Comparison of ENCODE assay signal across 1 cellular context in the genomic region with DNA sequence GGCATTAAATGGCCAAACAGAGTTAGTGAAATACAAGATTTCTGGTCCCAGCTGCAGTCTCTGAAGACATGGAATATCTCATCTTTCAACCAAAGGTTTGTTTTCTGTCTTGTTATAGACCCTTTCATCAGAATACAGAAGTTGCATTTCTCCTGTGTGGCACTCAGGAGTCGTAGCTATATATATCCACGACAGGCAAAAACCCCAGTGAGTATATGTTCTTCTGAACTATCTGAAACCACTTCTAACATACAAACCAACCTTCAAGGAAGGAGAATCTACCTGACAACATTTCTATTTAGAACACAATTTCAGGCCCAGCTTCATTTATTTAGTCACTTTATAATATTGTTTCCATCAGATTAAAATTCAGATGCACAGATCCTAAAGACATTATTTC.
TF ChIP-seq lines count a peak whose summit lies in the region.

No MANE protein-coding gene starts in this region.

TF ChIP-seq in SK-N-SH treated with all-trans-retinoic acid at 6 μM for 48 hours, 23 proteins besides CTCF, POLR2A, EP300 and RAD21:
- TF ChIP-seq BACH2 (CRISPR knock-in tag; IDR thresholded peaks at IDR 0.05; ENCODE audit: borderline replicate concordance) = no peak
- TF ChIP-seq, protein P1, sequence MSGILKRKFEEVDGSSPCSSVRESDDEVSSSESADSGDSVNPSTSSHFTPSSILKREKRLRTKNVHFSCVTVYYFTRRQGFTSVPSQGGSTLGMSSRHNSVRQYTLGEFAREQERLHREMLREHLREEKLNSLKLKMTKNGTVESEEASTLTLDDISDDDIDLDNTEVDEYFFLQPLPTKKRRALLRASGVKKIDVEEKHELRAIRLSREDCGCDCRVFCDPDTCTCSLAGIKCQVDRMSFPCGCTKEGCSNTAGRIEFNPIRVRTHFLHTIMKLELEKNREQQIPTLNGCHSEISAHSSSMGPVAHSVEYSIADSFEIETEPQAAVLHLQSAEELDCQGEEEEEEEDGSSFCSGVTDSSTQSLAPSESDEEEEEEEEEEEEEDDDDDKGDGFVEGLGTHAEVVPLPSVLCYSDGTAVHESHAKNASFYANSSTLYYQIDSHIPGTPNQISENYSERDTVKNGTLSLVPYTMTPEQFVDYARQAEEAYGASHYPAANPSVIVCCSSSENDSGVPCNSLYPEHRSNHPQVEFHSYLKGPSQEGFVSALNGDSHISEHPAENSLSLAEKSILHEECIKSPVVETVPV (CRISPR knock-in tag; IDR thresholded peaks at IDR 0.05) = no peak
- TF ChIP-seq ISL1 (CRISPR knock-in tag; IDR thresholded peaks at IDR 0.05) = no peak
- no peak for TF ChIP-seq ZNF8 (CRISPR knock-in tag; IDR thresholded peaks at IDR 0.05)
- TF ChIP-seq ZNF565 (CRISPR knock-in tag; conservative IDR thresholded peaks at IDR 0.05; ENCODE audit: low read depth) = no peak
- no peak for TF ChIP-seq ZFP3 (CRISPR knock-in tag; IDR thresholded peaks at IDR 0.05)
- no peak for TF ChIP-seq TCF4 (CRISPR knock-in tag; IDR thresholded peaks at IDR 0.05; ENCODE audit: borderline replicate concordance)
- TF ChIP-seq, protein P2, sequence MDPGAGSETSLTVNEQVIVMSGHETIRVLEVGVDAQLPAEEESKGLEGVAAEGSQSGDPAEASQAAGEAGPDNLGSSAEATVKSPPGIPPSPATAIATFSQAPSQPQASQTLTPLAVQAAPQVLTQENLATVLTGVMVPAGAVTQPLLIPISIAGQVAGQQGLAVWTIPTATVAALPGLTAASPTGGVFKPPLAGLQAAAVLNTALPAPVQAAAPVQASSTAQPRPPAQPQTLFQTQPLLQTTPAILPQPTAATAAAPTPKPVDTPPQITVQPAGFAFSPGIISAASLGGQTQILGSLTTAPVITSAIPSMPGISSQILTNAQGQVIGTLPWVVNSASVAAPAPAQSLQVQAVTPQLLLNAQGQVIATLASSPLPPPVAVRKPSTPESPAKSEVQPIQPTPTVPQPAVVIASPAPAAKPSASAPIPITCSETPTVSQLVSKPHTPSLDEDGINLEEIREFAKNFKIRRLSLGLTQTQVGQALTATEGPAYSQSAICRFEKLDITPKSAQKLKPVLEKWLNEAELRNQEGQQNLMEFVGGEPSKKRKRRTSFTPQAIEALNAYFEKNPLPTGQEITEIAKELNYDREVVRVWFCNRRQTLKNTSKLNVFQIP (CRISPR knock-in tag; IDR thresholded peaks at IDR 0.05; ENCODE audit: borderline replicate concordance, low read depth) = no peak
- no peak for TF ChIP-seq PPARA (CRISPR knock-in tag; IDR thresholded peaks at IDR 0.05; ENCODE audit: borderline replicate concordance)
- no peak for TF ChIP-seq ZC3H10 (CRISPR knock-in tag; IDR thresholded peaks at IDR 0.05)
- no peak for TF ChIP-seq TOX (CRISPR knock-in tag; IDR thresholded peaks at IDR 0.05; ENCODE audit: borderline replicate concordance)
- TF ChIP-seq ESRRG (CRISPR knock-in tag; IDR thresholded peaks at IDR 0.05) = no peak
- TF ChIP-seq CSDC2 (CRISPR knock-in tag; IDR thresholded peaks at IDR 0.05) = no peak
- TF ChIP-seq, protein P3, sequence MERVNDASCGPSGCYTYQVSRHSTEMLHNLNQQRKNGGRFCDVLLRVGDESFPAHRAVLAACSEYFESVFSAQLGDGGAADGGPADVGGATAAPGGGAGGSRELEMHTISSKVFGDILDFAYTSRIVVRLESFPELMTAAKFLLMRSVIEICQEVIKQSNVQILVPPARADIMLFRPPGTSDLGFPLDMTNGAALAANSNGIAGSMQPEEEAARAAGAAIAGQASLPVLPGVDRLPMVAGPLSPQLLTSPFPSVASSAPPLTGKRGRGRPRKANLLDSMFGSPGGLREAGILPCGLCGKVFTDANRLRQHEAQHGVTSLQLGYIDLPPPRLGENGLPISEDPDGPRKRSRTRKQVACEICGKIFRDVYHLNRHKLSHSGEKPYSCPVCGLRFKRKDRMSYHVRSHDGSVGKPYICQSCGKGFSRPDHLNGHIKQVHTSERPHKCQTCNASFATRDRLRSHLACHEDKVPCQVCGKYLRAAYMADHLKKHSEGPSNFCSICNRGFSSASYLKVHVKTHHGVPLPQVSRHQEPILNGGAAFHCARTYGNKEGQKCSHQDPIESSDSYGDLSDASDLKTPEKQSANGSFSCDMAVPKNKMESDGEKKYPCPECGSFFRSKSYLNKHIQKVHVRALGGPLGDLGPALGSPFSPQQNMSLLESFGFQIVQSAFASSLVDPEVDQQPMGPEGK (CRISPR knock-in tag; IDR thresholded peaks at IDR 0.05; ENCODE audit: borderline replicate concordance) = no peak
- TF ChIP-seq ZFP30 (CRISPR knock-in tag; IDR thresholded peaks at IDR 0.05) = no peak
- no peak for TF ChIP-seq OSR1 (CRISPR knock-in tag; IDR thresholded peaks at IDR 0.05)
- TF ChIP-seq GLIS3 (CRISPR knock-in tag; IDR thresholded peaks at IDR 0.05) = no peak
- no peak for TF ChIP-seq CREB5 (CRISPR knock-in tag; IDR thresholded peaks at IDR 0.05; ENCODE audit: low read depth)
TF ChIP-seq in SK-N-SH treated with all-trans-retinoic acid at 6 μM for 48 hours: peak in this region for 0.
